In genomic region chr12:28899951-28900350, GRCh38 we compare ENCODE assay signal across 19 cellular contexts.
DNase-seq lines count a peak whose midpoint lies in the region; ATAC-seq and TF ChIP-seq lines count a peak whose summit lies in the region.
"Had no signal": no experiment of that assay in that cellular context is flagged by ENCODE, and none has a peak within 500 bp of the region (broad histone marks: within the 10 kb centered on the region; RNA-seq: fewer than 3 reads in every experiment).

No MANE protein-coding gene starts in this region.

- H3K9me3 ChIP-seq in esophagus squamous epithelium (peaks cover 0 to 11% (median 0%) of the 10 kb centered on the region in 3 donors), mucosa of descending colon (no peaks in the 10 kb centered on the region)
- H3K9me3 ChIP-seq: colonic mucosa, pancreas had no signal

- H3K27ac ChIP-seq in brain microvascular endothelial cell: peak overlapping the region; percentile 16
- no peak overlapping the region for H3K27ac ChIP-seq in esophagus squamous epithelium
- H3K27ac ChIP-seq: BLaER1, colonic mucosa, pancreas had no signal

- TF ChIP-seq CTCF in brain microvascular endothelial cell (IDR thresholded peaks at IDR 0.05; ENCODE audit: low read depth, low read length, missing control alignments): no peak
- no peak for TF ChIP-seq CTCF in esophagus squamous epithelium (IDR thresholded peaks at IDR 0.05)
- TF ChIP-seq CTCF in mucosa of descending colon (IDR thresholded peaks at IDR 0.05): no peak

- no peak for TF ChIP-seq POLR2A in esophagus squamous epithelium (IDR thresholded peaks at IDR 0.05)

- ATAC-seq in mucosa of descending colon (no peak), GM21786 (IDR thresholded peaks at IDR 0.05; ENCODE audit: unreplicated experiment) (no peak)
- ATAC-seq: GM12878, pancreas had no signal

- H3K4me3 ChIP-seq in brain microvascular endothelial cell (ENCODE audit: low read depth, low read length) (no peak overlapping the region), esophagus squamous epithelium (no peak overlapping the region), mucosa of descending colon (no peak overlapping the region)
- H3K4me3 ChIP-seq: BLaER1, colonic mucosa, GM12878, pancreas had no signal

- no peaks in the 10 kb centered on the region for H3K36me3 ChIP-seq in brain microvascular endothelial cell (replicated peaks)
- no peaks in the 10 kb centered on the region for H3K36me3 ChIP-seq in esophagus squamous epithelium
- no peaks in the 10 kb centered on the region for H3K36me3 ChIP-seq in mucosa of descending colon (ENCODE audit: low read depth)
- H3K36me3 ChIP-seq: BLaER1, colonic mucosa, pancreas had no signal

- WGBS in esophagus squamous epithelium, 2 donors: 50 to 55% methylated on average over 1 of the region's 1 CpG

- peak; percentile 63 for DNase-seq in AG08396 (ENCODE audit: low spot score)
- DNase-seq in LHCN-M2 (ENCODE audit: low read depth): peak; percentile 28
- DNase-seq in brain microvascular endothelial cell: peak; percentile 84
- peak; percentile 95 for DNase-seq in iris pigment epithelial cell (ENCODE audit: low read depth)
- DNase-seq in esophagus squamous epithelium (lab: John Stamatoyannopoulos, UW): no peak
- no peak for DNase-seq in mucosa of descending colon
- DNase-seq in T-helper 9 cell: no peak
- DNase-seq: activated CD4-positive, alpha-beta T cell treated with anti-CD3 and anti-CD28 coated beads for 4 hours; activated T-cell treated with anti-CD3 and anti-CD28 coated beads, Interleukin-2, amount 50 U/mL, for 1 hour; colonic mucosa; midbrain; NCI-H1436; NCI-H510A; pancreas; stimulated activated CD4-positive, alpha-beta T cell treated with anti-CD3 and anti-CD28 coated beads, Interleukin-15, amount 100 ng/mL, for 24 hours; T-helper 1 cell had no signal

- intact Hi-C loops in esophagus squamous epithelium (cut with DNase I): no loop called here
- intact Hi-C loops in mucosa of descending colon (cut with DNase I, micrococcal nuclease): no loop called here

- H3K4me1 ChIP-seq in esophagus squamous epithelium (no peaks in the 10 kb centered on the region), mucosa of descending colon (ENCODE audit: low read depth) (no peaks in the 10 kb centered on the region)
- H3K4me1 ChIP-seq: BLaER1, colonic mucosa, pancreas had no signal

- H3K27me3 ChIP-seq in brain microvascular endothelial cell (replicated peaks) (no peaks in the 10 kb centered on the region), esophagus squamous epithelium (no peaks in the 10 kb centered on the region)
- H3K27me3 ChIP-seq: BLaER1, colonic mucosa, pancreas had no signal

- in situ Hi-C loops in brain microvascular endothelial cell (cut with HindIII; ENCODE audit: low pct_ligation_motif_present, low sequenced_read_pairs): no loop called here

Comparison
In these comparisons a context has a peak if more than half of its experiments do, and no peak if none do; other contexts are left out.
1. DNase-seq: peak in AG08396 (single experiment), LHCN-M2 (single experiment), brain microvascular endothelial cell (single experiment) and iris pigment epithelial cell (single experiment); none in esophagus squamous epithelium (single experiment), mucosa of descending colon (0 of 3) and T-helper 9 cell (single experiment).